Comparison of ENCODE assay signal across 21 cellular contexts in the genomic region with DNA sequence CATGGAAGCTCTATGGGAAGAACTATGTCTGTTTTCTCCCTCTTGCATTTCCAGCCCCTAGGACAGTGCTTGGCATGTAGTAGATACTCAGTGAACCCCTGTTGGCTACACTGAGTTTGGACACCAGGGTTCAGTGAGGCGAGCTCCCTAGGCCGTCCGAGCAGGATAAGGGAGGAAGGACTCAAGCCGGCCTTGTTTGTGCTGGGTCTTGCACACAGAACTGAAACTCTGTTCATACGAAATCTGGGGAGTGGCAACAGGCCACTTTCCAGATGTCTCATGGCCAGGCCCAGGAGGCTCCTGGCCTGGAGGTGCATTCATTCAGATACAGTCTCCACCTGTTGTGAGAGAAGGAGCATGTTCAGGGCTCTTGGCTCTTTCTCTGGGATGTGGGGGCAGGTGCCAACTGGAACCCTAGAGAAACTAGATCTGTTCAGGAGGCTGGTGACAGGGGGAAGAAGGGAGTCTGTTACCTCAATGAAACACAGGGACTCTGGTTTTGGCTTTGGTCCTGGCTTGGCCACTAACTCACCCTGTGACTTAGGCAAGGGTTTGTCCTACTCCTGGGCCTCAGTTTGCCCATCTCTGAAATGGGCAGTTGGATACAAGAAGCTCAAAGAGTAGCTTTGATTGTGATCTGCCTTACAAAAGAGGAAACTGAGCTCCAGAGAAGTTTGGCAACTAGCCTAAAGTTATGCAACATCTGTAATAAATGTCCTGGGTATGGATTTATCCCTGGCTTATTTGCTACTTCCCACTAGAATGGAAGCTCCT. TPM values are rescaled to one million over a fixed set of nuclear protein-coding genes. Genes with fewer than 3 reads are reported as not detected.
"Had no signal": no experiment of that assay in that cellular context is flagged by ENCODE, and none has a peak within 500 bp of the region (broad histone marks: within the 10 kb centered on the region; RNA-seq: fewer than 3 reads in every experiment).

No MANE protein-coding gene starts in this region.

- H3K27me3 ChIP-seq: suprapubic skin had no signal

- H3K9me3 Mint-ChIP-seq: activated B cell treated with CpG ODN at 0.5 μM for 24 hours; activated CD8-positive, alpha-beta T cell treated with anti-CD3 and anti-CD28 coated beads for 36 hours; activated T-helper 1 cell treated with anti-CD3 and anti-CD28 coated beads, Interleukin-12 subunit alpha, Interleukin-12 subunit beta, Interleukin-2, Interleukin-4 antibody, amounts not matched to agents 30 ng/mL and 10 ng/mL and 1 ng/mL, durations not matched to agents 14 hours and 24 hours and 36 hours; mesothelial cell of epicardium; natural killer cell treated with Interleukin-12 subunit alpha and Interleukin-12 subunit beta and Interleukin-15 and Interleukin-18, amount 100 ng/mL, for 72 hours; stimulated activated naive CD8-positive, alpha-beta T cell treated with anti-CD3 and anti-CD28 coated beads, Interleukin-15, amount 100 ng/mL, for 72 hours; T-helper 2 cell treated with Interferon-gamma antibody and Interleukin-4, amounts not matched to agents 5 μg/mL and 100 μg/mL, for 36 hours had no signal

- H3K27ac Mint-ChIP-seq: activated B cell treated with CpG ODN at 0.5 μM for 24 hours; activated CD8-positive, alpha-beta T cell treated with anti-CD3 and anti-CD28 coated beads for 36 hours; activated naive CD8-positive, alpha-beta T cell; activated T-helper 1 cell treated with anti-CD3 and anti-CD28 coated beads, Interleukin-12 subunit alpha, Interleukin-12 subunit beta, Interleukin-2, Interleukin-4 antibody, amounts not matched to agents 30 ng/mL and 10 ng/mL and 1 ng/mL, durations not matched to agents 14 hours and 24 hours and 36 hours; mesothelial cell of epicardium; natural killer cell treated with Interleukin-12 subunit alpha and Interleukin-12 subunit beta and Interleukin-15 and Interleukin-18, amount 100 ng/mL, for 72 hours; progenitor cell of endocrine pancreas; T-helper 2 cell treated with Interferon-gamma antibody and Interleukin-4, amounts not matched to agents 5 μg/mL and 100 μg/mL, for 36 hours had no signal

- H3K27ac ChIP-seq: dorsolateral prefrontal cortex, foreskin keratinocyte, suprapubic skin, transverse colon had no signal

- H3K4me3 Mint-ChIP-seq: activated B cell treated with CpG ODN at 0.5 μM for 24 hours; activated CD8-positive, alpha-beta T cell treated with anti-CD3 and anti-CD28 coated beads for 36 hours; activated naive CD8-positive, alpha-beta T cell; activated T-helper 1 cell treated with anti-CD3 and anti-CD28 coated beads, Interleukin-12 subunit alpha, Interleukin-12 subunit beta, Interleukin-2, Interleukin-4 antibody, amounts not matched to agents 30 ng/mL and 10 ng/mL and 1 ng/mL, durations not matched to agents 14 hours and 24 hours and 36 hours; mesothelial cell of epicardium; natural killer cell treated with Interleukin-12 subunit alpha and Interleukin-12 subunit beta and Interleukin-15 and Interleukin-18, amount 100 ng/mL, for 72 hours; stimulated activated naive CD8-positive, alpha-beta T cell treated with anti-CD3 and anti-CD28 coated beads, Interleukin-15, amount 100 ng/mL, for 72 hours; T-helper 2 cell treated with Interferon-gamma antibody and Interleukin-4, amounts not matched to agents 5 μg/mL and 100 μg/mL, for 36 hours had no signal

- H3K9me3 ChIP-seq: suprapubic skin, transverse colon had no signal

- H3K4me3 ChIP-seq: dorsolateral prefrontal cortex, lung, suprapubic skin, transverse colon had no signal

- H3K36me3 ChIP-seq: suprapubic skin, transverse colon had no signal

- ATAC-seq: activated CD8-positive, alpha-beta T cell treated with anti-CD3 and anti-CD28 coated beads for 36 hours; foreskin keratinocyte; left colon; natural killer cell treated with Interleukin-12 subunit alpha and Interleukin-12 subunit beta and Interleukin-15 and Interleukin-18, amount 100 ng/mL, for 72 hours; stimulated activated naive CD8-positive, alpha-beta T cell treated with anti-CD3 and anti-CD28 coated beads, Interleukin-15, amount 100 ng/mL, for 72 hours had no signal

- FAIRE-seq: bronchial epithelial cell had no signal

- H3K36me3 Mint-ChIP-seq: activated naive CD8-positive, alpha-beta T cell; mesothelial cell of epicardium; natural killer cell treated with Interleukin-12 subunit alpha and Interleukin-12 subunit beta and Interleukin-15 and Interleukin-18, amount 100 ng/mL, for 72 hours had no signal

- H3K4me1 ChIP-seq: foreskin keratinocyte had no signal

- DNase-seq: activated B cell treated with CpG ODN at 0.5 μM for 24 hours; activated CD4-positive, alpha-beta T cell treated with anti-CD3 and anti-CD28 coated beads for 4 hours; activated CD8-positive, alpha-beta T cell treated with anti-CD3 and anti-CD28 coated beads for 36 hours; hippocampal formation; left colon; stimulated activated naive CD8-positive, alpha-beta T cell treated with anti-CD3 and anti-CD28 coated beads, Interleukin-15, amount 100 ng/mL, for 72 hours; transverse colon had no signal

- H3K4me1 Mint-ChIP-seq: activated B cell treated with CpG ODN at 0.5 μM for 24 hours; stimulated activated naive CD8-positive, alpha-beta T cell treated with anti-CD3 and anti-CD28 coated beads, Interleukin-15, amount 100 ng/mL, for 72 hours had no signal

RNA-seq across cellular contexts. Expression of a gene that starts 23.8 kb away (rescaled TPM):
- total RNA-seq: activated B cell treated with CpG ODN at 0.5 μM for 24 hours; activated CD8-positive, alpha-beta T cell treated with anti-CD3 and anti-CD28 coated beads for 36 hours; activated T-helper 1 cell treated with anti-CD3 and anti-CD28 coated beads, Interleukin-12 subunit alpha, Interleukin-12 subunit beta, Interleukin-2, Interleukin-4 antibody, amounts not matched to agents 30 ng/mL and 10 ng/mL and 1 ng/mL, durations not matched to agents 14 hours and 24 hours and 36 hours; bronchial epithelial cell; epithelial cell of proximal tubule; fibroblast of lung; foreskin keratinocyte; left colon; natural killer cell treated with Interleukin-12 subunit alpha and Interleukin-12 subunit beta and Interleukin-15 and Interleukin-18, amount 100 ng/mL, for 72 hours; skeletal muscle tissue; transverse colon had no signal
- polyA plus RNA-seq: fibroblast of lung, foreskin keratinocyte, lung had no signal
